ENCODE assay signal across 13 cellular contexts in the genomic region with DNA sequence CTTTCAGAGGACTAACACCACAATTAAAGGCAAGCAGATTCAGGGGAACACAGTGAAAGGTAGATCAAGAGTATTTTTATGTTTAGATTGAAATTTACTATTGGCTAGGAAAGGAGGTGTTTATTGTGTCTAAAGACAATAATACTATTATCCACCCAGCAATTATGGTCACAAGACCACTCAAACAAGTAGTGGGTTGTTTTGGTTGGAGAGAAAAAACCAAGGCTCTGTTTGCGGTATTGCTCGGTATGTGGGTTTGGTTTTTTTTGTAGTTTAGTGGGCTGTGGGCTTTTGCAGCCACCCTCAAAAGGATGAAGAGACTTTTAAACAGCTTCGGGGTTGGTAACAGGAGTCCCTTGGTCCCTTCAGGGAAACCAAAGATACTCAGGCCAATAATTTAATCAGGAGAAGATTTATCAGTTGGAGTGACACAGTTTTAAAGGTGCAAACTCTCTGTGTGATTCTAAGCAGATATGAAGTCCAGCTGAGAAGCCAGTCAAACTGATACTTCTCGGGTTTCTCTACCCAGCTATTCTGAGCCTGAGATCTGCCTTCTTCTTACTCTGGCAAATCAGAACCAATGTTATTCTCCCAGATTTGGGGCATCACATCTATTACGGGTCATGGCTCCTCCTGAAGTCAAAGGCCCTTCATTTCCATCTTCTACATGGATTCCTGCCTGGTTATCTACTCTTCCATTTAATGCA. TPM values are rescaled to one million over a fixed set of nuclear protein-coding genes. Genes with fewer than 3 reads are reported as not detected.
DNase-seq lines count a peak whose midpoint lies in the region; ATAC-seq and TF ChIP-seq lines count a peak whose summit lies in the region.
"Had no signal": no experiment of that assay in that cellular context is flagged by ENCODE, and none has a peak within 500 bp of the region (broad histone marks: within the 10 kb centered on the region; RNA-seq: fewer than 3 reads in every experiment).

No MANE protein-coding gene starts in this region.

- POLR2A ChIA-PET in T-cell (lab: Charles Lee): no interaction called here
- POLR2A ChIA-PET in CD4-positive, alpha-beta memory T cell (lab: Charles Lee; ENCODE audit: partially characterized antibody): no interaction called here

- H3K36me3 ChIP-seq in CD4-positive, alpha-beta memory T cell (ENCODE audit: insufficient read depth, low read length): no peaks in the 10 kb centered on the region
- H3K36me3 ChIP-seq: neutrophil had no signal

- H3K4me1 ChIP-seq in CD4-positive, alpha-beta memory T cell (ENCODE audit: insufficient read depth, low read length): no peaks in the 10 kb centered on the region

- peak overlapping the region; percentile 37 for H3K4me3 ChIP-seq in GM12865 (ENCODE audit: low read depth, low read length)
- H3K4me3 ChIP-seq in CD4-positive, alpha-beta memory T cell (ENCODE audit: low read length in 2 of 2): no peak overlapping the region
- H3K4me3 ChIP-seq: skin epidermis had no signal

- no peak for TF ChIP-seq CTCF in GM12865 (IDR thresholded peaks at IDR 0.05; ENCODE audit: insufficient read depth, low read depth, low read length, missing control alignments)

- no peaks in the 10 kb centered on the region for H3K27me3 ChIP-seq in CD4-positive, alpha-beta memory T cell (ENCODE audit: insufficient read depth, low read length)
- H3K27me3 ChIP-seq: neutrophil had no signal

- H3K9me3 Mint-ChIP-seq in T-cell: peaks cover 0 to 3% (median 2%) of the 10 kb centered on the region in 3 donors
- H3K9me3 Mint-ChIP-seq in CD4-positive, alpha-beta memory T cell: peaks cover 0 to 3% (median 0%) of the 10 kb centered on the region in 8 donors
- peaks cover 0 to 3% of the 10 kb centered on the region in 2 donors for H3K9me3 Mint-ChIP-seq in activated T-cell treated with anti-CD3 and anti-CD28 coated beads, Interleukin-2, amount 50 U/mL, for 72 hours
- H3K9me3 Mint-ChIP-seq: WTC11 had no signal

- DNase-seq in GM12865 (ENCODE audit: low read depth) (peak; percentile 73), NCI-H69 (lab: John Stamatoyannopoulos, UW) (peak; percentile 83), T-cell (no peak), NCI-H2029 (lab: John Stamatoyannopoulos, UW) (no peak)
- DNase-seq in CD4-positive, alpha-beta memory T cell: no peak
- no peak for DNase-seq in activated T-cell treated with anti-CD3 and anti-CD28 coated beads, Interleukin-2, amount 50 U/mL, for 72 hours
- DNase-seq: left colon, NCI-H1694 treated with DMSO at 0.1 percent for 48 hours had no signal

- H3K27me3 Mint-ChIP-seq in T-cell: no peaks in the 10 kb centered on the region
- no peaks in the 10 kb centered on the region for H3K27me3 Mint-ChIP-seq in CD4-positive, alpha-beta memory T cell
- no peaks in the 10 kb centered on the region for H3K27me3 Mint-ChIP-seq in activated T-cell treated with anti-CD3 and anti-CD28 coated beads, Interleukin-2, amount 50 U/mL, for 72 hours (ENCODE audit: low read depth)

- CTCF ChIA-PET in T-cell (lab: Charles Lee): no interaction called here
- CTCF ChIA-PET in CD4-positive, alpha-beta memory T cell (lab: Charles Lee; ENCODE audit: partially characterized antibody): no interaction called here

- no peaks in the 10 kb centered on the region for H3K36me3 Mint-ChIP-seq in T-cell
- no peaks in the 10 kb centered on the region for H3K36me3 Mint-ChIP-seq in CD4-positive, alpha-beta memory T cell
- no peaks in the 10 kb centered on the region for H3K36me3 Mint-ChIP-seq in activated T-cell treated with anti-CD3 and anti-CD28 coated beads, Interleukin-2, amount 50 U/mL, for 72 hours (ENCODE audit: insufficient read depth in 2 of 2)
- H3K36me3 Mint-ChIP-seq: WTC11 had no signal

- peak; percentile 65 for ATAC-seq in GM19397 (IDR thresholded peaks at IDR 0.05; ENCODE audit: unreplicated experiment)
- ATAC-seq in HG02870 (IDR thresholded peaks at IDR 0.05; ENCODE audit: unreplicated experiment): peak; percentile 86
- ATAC-seq in T-cell (replicated peaks in 1 of 4): no peak
- no peak for ATAC-seq in activated T-cell treated with anti-CD3 and anti-CD28 coated beads, Interleukin-2, amount 50 U/mL, for 72 hours (replicated peaks in 1 of 2)
- ATAC-seq: left colon, WTC11 had no signal

- no peaks in the 10 kb centered on the region for H3K9me3 ChIP-seq in CD4-positive, alpha-beta memory T cell (ENCODE audit: control insufficient read depth in 1 of 2, low read length in 2 of 2)
- H3K9me3 ChIP-seq: neutrophil had no signal

- no peak overlapping the region for H3K27ac ChIP-seq in CD4-positive, alpha-beta memory T cell (ENCODE audit: low read depth, low read length)
- H3K27ac ChIP-seq: neutrophil, skin epidermis had no signal

- intact Hi-C loops in CD4-positive, alpha-beta memory T cell (cut with micrococcal nuclease): no loop called here

- no peak overlapping the region for H3K27ac Mint-ChIP-seq in T-cell
- no peak overlapping the region for H3K27ac Mint-ChIP-seq in CD4-positive, alpha-beta memory T cell
- H3K27ac Mint-ChIP-seq in activated T-cell treated with anti-CD3 and anti-CD28 coated beads, Interleukin-2, amount 50 U/mL, for 72 hours: no peak overlapping the region
- H3K27ac Mint-ChIP-seq: WTC11 had no signal

- H3K4me3 Mint-ChIP-seq in T-cell: no peak overlapping the region
- no peak overlapping the region for H3K4me3 Mint-ChIP-seq in CD4-positive, alpha-beta memory T cell
- H3K4me3 Mint-ChIP-seq in activated T-cell treated with anti-CD3 and anti-CD28 coated beads, Interleukin-2, amount 50 U/mL, for 72 hours: no peak overlapping the region
- H3K4me3 Mint-ChIP-seq: WTC11 had no signal

- no peaks in the 10 kb centered on the region for H3K4me1 Mint-ChIP-seq in T-cell
- H3K4me1 Mint-ChIP-seq in CD4-positive, alpha-beta memory T cell: no peaks in the 10 kb centered on the region
- no peaks in the 10 kb centered on the region for H3K4me1 Mint-ChIP-seq in activated T-cell treated with anti-CD3 and anti-CD28 coated beads, Interleukin-2, amount 50 U/mL, for 72 hours (ENCODE audit: low read depth)
- H3K4me1 Mint-ChIP-seq: WTC11 had no signal

RNA-seq across cellular contexts. Expression of gene DCC, which starts 55.3 kb away (rescaled TPM):
- not detected for total RNA-seq in T-cell
- total RNA-seq in CD4-positive, alpha-beta memory T cell: not detected
- polyA plus RNA-seq in CD4-positive, alpha-beta memory T cell: not detected
- total RNA-seq in activated T-cell treated with anti-CD3 and anti-CD28 coated beads, Interleukin-2, amount 50 U/mL, for 72 hours: not detected

Comparison
In these comparisons a context has a peak if more than half of its experiments do, and no peak if none do; other contexts are left out.
1. DNase-seq: peak in GM12865 (single experiment) and NCI-H69 (single experiment); none in T-cell (0 of 34), CD4-positive, alpha-beta memory T cell (0 of 5), NCI-H2029 (single experiment) and activated T-cell treated with anti-CD3 and anti-CD28 coated beads, Interleukin-2, amount 50 U/mL, for 72 hours (0 of 2).
2. ATAC-seq: peak in GM19397 (single experiment) and HG02870 (single experiment); none in T-cell (0 of 4) and activated T-cell treated with anti-CD3 and anti-CD28 coated beads, Interleukin-2, amount 50 U/mL, for 72 hours (0 of 2).